ENCODE assay signal across 24 cellular contexts in genomic region chr14:99163446-99163845, GRCh38.
DNase-seq lines count a peak whose midpoint lies in the region; ATAC-seq and TF ChIP-seq lines count a peak whose summit lies in the region.
"Had no signal": no experiment of that assay in that cellular context is flagged by ENCODE, and none has a peak within 500 bp of the region (broad histone marks: within the 10 kb centered on the region; RNA-seq: fewer than 3 reads in every experiment).

No MANE protein-coding gene starts in this region.

- H4K20me1 ChIP-seq in neural cell (ENCODE audit: insufficient read depth), result no peaks in the 10 kb centered on the region
- H4K20me1 ChIP-seq: BLaER1 treated with 17β-estradiol and CSF1 and Interleukin-3, amounts not matched to agents 10 nM and 100 nM had no signal

- H3K9ac ChIP-seq in neural cell (ENCODE audit: low read length), result no peak overlapping the region
- H3K9ac ChIP-seq: BLaER1 treated with 17β-estradiol and CSF1 and Interleukin-3, amounts not matched to agents 10 nM and 100 nM; GM23248 had no signal

- H3K9me2 ChIP-seq in neural cell (ENCODE audit: insufficient read depth, low read length), result no peaks in the 10 kb centered on the region

- H3F3A ChIP-seq in neural cell (ENCODE audit: insufficient read depth, low read length, poor library complexity, severe bottlenecking), result no peaks in the 10 kb centered on the region

- H3K4me2 ChIP-seq in neural cell (ENCODE audit: low read length), result no peak overlapping the region
- H3K4me2 ChIP-seq: BLaER1 treated with 17β-estradiol and CSF1 and Interleukin-3, amounts not matched to agents 10 nM and 100 nM had no signal

- peaks cover 10% of the 10 kb centered on the region for H3K79me2 ChIP-seq in neural cell (replicated peaks; ENCODE audit: insufficient read depth, low read length)

- H3K9me3 Mint-ChIP-seq in activated CD8-positive, alpha-beta memory T cell treated with anti-CD3 and anti-CD28 coated beads, Interleukin-2, amount 10 ng/mL, durations not matched to agents 7 days and 5 days (ENCODE audit: low read depth), result peaks cover 8% of the 10 kb centered on the region
- peaks cover 0 to 14% (median 5%) of the 10 kb centered on the region in 3 donors for H3K9me3 Mint-ChIP-seq in T-cell
- peaks cover 13% of the 10 kb centered on the region for H3K9me3 Mint-ChIP-seq in activated naive CD8-positive, alpha-beta T cell treated with anti-CD3 and anti-CD28 coated beads, Interleukin-2, amount 50 U/mL, for 24 hours
- H3K9me3 Mint-ChIP-seq in progenitor cell of endocrine pancreas (ENCODE audit: low read depth), result no peaks in the 10 kb centered on the region
- H3K9me3 Mint-ChIP-seq: H9 had no signal

- H3K4me1 Mint-ChIP-seq in activated CD8-positive, alpha-beta memory T cell treated with anti-CD3 and anti-CD28 coated beads, Interleukin-2, amount 10 ng/mL, durations not matched to agents 7 days and 5 days, result peaks cover 5% of the 10 kb centered on the region
- peaks cover 25 to 45% (median 37%) of the 10 kb centered on the region in 3 donors for H3K4me1 Mint-ChIP-seq in T-cell
- peaks cover 13% of the 10 kb centered on the region for H3K4me1 Mint-ChIP-seq in activated naive CD8-positive, alpha-beta T cell treated with anti-CD3 and anti-CD28 coated beads, Interleukin-2, amount 50 U/mL, for 24 hours
- H3K4me1 Mint-ChIP-seq in progenitor cell of endocrine pancreas (ENCODE audit: low read depth), result no peaks in the 10 kb centered on the region

- no peak for ATAC-seq in activated CD8-positive, alpha-beta memory T cell treated with anti-CD3 and anti-CD28 coated beads, Interleukin-2, amount 10 ng/mL, durations not matched to agents 7 days and 5 days
- peak in 1 of 4 experiments; percentile 7 for ATAC-seq in T-cell (replicated peaks in 1 of 4)
- ATAC-seq in activated naive CD8-positive, alpha-beta T cell treated with anti-CD3 and anti-CD28 coated beads, Interleukin-2, amount 50 U/mL, for 24 hours, result peak; percentile 44
- ATAC-seq: CD8-positive, alpha-beta T cell; Panc1 had no signal

- TF ChIP-seq RAD21 in neural cell (conservative IDR thresholded peaks at IDR 0.05), result no peak

- H3K36me3 ChIP-seq in neural cell (ENCODE audit: insufficient read depth, low read length), result no peaks in the 10 kb centered on the region
- H3K36me3 ChIP-seq: BLaER1 treated with 17β-estradiol and CSF1 and Interleukin-3, amounts not matched to agents 10 nM and 100 nM had no signal

- no peak overlapping the region for H3K4me3 ChIP-seq in neural cell (ENCODE audit: low read length)
- H3K4me3 ChIP-seq: BLaER1 treated with 17β-estradiol and CSF1 and Interleukin-3, amounts not matched to agents 10 nM and 100 nM; GM23248 had no signal

- H3K36me3 Mint-ChIP-seq in activated CD8-positive, alpha-beta memory T cell treated with anti-CD3 and anti-CD28 coated beads, Interleukin-2, amount 10 ng/mL, durations not matched to agents 7 days and 5 days, result peaks cover 6% of the 10 kb centered on the region
- H3K36me3 Mint-ChIP-seq in T-cell (peaks cover 16% of the 10 kb centered on the region), progenitor cell of endocrine pancreas (ENCODE audit: insufficient read depth) (no peaks in the 10 kb centered on the region)
- peaks cover 10% of the 10 kb centered on the region for H3K36me3 Mint-ChIP-seq in activated naive CD8-positive, alpha-beta T cell treated with anti-CD3 and anti-CD28 coated beads, Interleukin-2, amount 50 U/mL, for 24 hours (ENCODE audit: low read depth)

- no peak for TF ChIP-seq EP300 in neural cell (conservative IDR thresholded peaks at IDR 0.05; ENCODE audit: poor library complexity, severe bottlenecking)

- no peaks in the 10 kb centered on the region for H3K27me3 ChIP-seq in neural cell (ENCODE audit: insufficient read depth, low read depth, low read length)
- H3K27me3 ChIP-seq: BLaER1 treated with 17β-estradiol and CSF1 and Interleukin-3, amounts not matched to agents 10 nM and 100 nM had no signal

- H3K27ac Mint-ChIP-seq in activated CD8-positive, alpha-beta memory T cell treated with anti-CD3 and anti-CD28 coated beads, Interleukin-2, amount 10 ng/mL, durations not matched to agents 7 days and 5 days, result no peak overlapping the region
- H3K27ac Mint-ChIP-seq in T-cell (peak overlapping the region; percentile 35 to 47), progenitor cell of endocrine pancreas (no peak overlapping the region)
- H3K27ac Mint-ChIP-seq in activated naive CD8-positive, alpha-beta T cell treated with anti-CD3 and anti-CD28 coated beads, Interleukin-2, amount 50 U/mL, for 24 hours, result no peak overlapping the region

- no peaks in the 10 kb centered on the region for H3K9me3 ChIP-seq in neural cell (ENCODE audit: low read length)

- H3K4me3 Mint-ChIP-seq in activated CD8-positive, alpha-beta memory T cell treated with anti-CD3 and anti-CD28 coated beads, Interleukin-2, amount 10 ng/mL, durations not matched to agents 7 days and 5 days, result no peak overlapping the region
- H3K4me3 Mint-ChIP-seq in T-cell, result no peak overlapping the region
- H3K4me3 Mint-ChIP-seq in activated naive CD8-positive, alpha-beta T cell treated with anti-CD3 and anti-CD28 coated beads, Interleukin-2, amount 50 U/mL, for 24 hours, result no peak overlapping the region
- no peak overlapping the region for H3K4me3 Mint-ChIP-seq in progenitor cell of endocrine pancreas (ENCODE audit: low read depth)
- H3K4me3 Mint-ChIP-seq: CD8-positive, alpha-beta T cell; H9 had no signal

- POLR2A ChIA-PET in T-cell (lab: Charles Lee), result no interaction called here

- no peak overlapping the region for H3K27ac ChIP-seq in neural cell (ENCODE audit: low read length)
- H3K27ac ChIP-seq: BLaER1 treated with 17β-estradiol and CSF1 and Interleukin-3, amounts not matched to agents 10 nM and 100 nM; GM23248 had no signal

- peak; percentile 27 for DNase-seq in activated CD8-positive, alpha-beta memory T cell treated with anti-CD3 and anti-CD28 coated beads, Interleukin-2, amount 10 ng/mL, durations not matched to agents 7 days and 5 days
- no peak for DNase-seq in activated CD8-positive, alpha-beta memory T cell treated with anti-CD3 and anti-CD28 coated beads for 24 hours
- DNase-seq in T-cell, result no peak
- DNase-seq in activated naive CD8-positive, alpha-beta T cell treated with anti-CD3 and anti-CD28 coated beads, Interleukin-2, amount 50 U/mL, for 24 hours, result no peak
- no peak for DNase-seq in progenitor cell of endocrine pancreas (ENCODE audit: low spot score, unreplicated experiment)
- no peak for DNase-seq in NCI-H1436 treated with DMSO at 0.1 percent for 48 hours (lab: John Stamatoyannopoulos, UW)
- no peak for DNase-seq in MV-4-11 (lab: John Stamatoyannopoulos, UW)
- DNase-seq: 8988T; CD8-positive, alpha-beta T cell; DMS153; GM23248; H9; Kasumi-1; NCI-H1092; NCI-H1436; NCI-H2029; NCI-H226; NCI-H524; NCI-H774; NK-92 treated with Interleukin-12 subunit alpha and Interleukin-12 subunit beta, amount 100 ng/mL, for 24 hours; SIG-M5 had no signal

- no peak overlapping the region for H2AFZ ChIP-seq in neural cell (ENCODE audit: low read depth, low read length)
- H2AFZ ChIP-seq: GM23248 had no signal

- no peaks in the 10 kb centered on the region for H3K27me3 Mint-ChIP-seq in activated CD8-positive, alpha-beta memory T cell treated with anti-CD3 and anti-CD28 coated beads, Interleukin-2, amount 10 ng/mL, durations not matched to agents 7 days and 5 days
- H3K27me3 Mint-ChIP-seq in T-cell (no peaks in the 10 kb centered on the region), progenitor cell of endocrine pancreas (peaks cover 20% of the 10 kb centered on the region)
- no peaks in the 10 kb centered on the region for H3K27me3 Mint-ChIP-seq in activated naive CD8-positive, alpha-beta T cell treated with anti-CD3 and anti-CD28 coated beads, Interleukin-2, amount 50 U/mL, for 24 hours

- CTCF ChIA-PET in activated CD8-positive, alpha-beta memory T cell treated with anti-CD3 and anti-CD28 coated beads, Interleukin-2, amount 10 ng/mL, durations not matched to agents 7 days and 5 days (lab: Charles Lee), result no interaction called here
- CTCF ChIA-PET in T-cell (lab: Charles Lee), result no interaction called here

- no peak for TF ChIP-seq CTCF in neural cell (IDR thresholded peaks at IDR 0.05; ENCODE audit: poor library complexity, severe bottlenecking)
- TF ChIP-seq CTCF in progenitor cell of endocrine pancreas (IDR thresholded peaks at IDR 0.05; ENCODE audit: unreplicated experiment), result no peak

TF ChIP-seq in neural cell, 6 proteins besides CTCF, POLR2A, EP300 and RAD21:
- TF ChIP-seq SMC3 (conservative IDR thresholded peaks at IDR 0.05; ENCODE audit: poor library complexity), result no peak
- peak; percentile 13 for TF ChIP-seq POLR2AphosphoS5 (IDR thresholded peaks at IDR 0.05)

Comparison
In these comparisons a context has a peak if more than half of its experiments do, and no peak if none do; other contexts are left out.
1. H3K27ac Mint-ChIP-seq: peak in T-cell (2 of 2); none in activated CD8-positive, alpha-beta memory T cell treated with anti-CD3 and anti-CD28 coated beads, Interleukin-2, amount 10 ng/mL, durations not matched to agents 7 days and 5 days (single experiment), activated naive CD8-positive, alpha-beta T cell treated with anti-CD3 and anti-CD28 coated beads, Interleukin-2, amount 50 U/mL, for 24 hours (single experiment) and progenitor cell of endocrine pancreas (single experiment).